In genomic region chr2:119837759-119838158, GRCh38 we compare ENCODE assay signal across 23 cellular contexts.
DNase-seq lines count a peak whose midpoint lies in the region; ATAC-seq and TF ChIP-seq lines count a peak whose summit lies in the region.
"Had no signal": no experiment of that assay in that cellular context is flagged by ENCODE, and none has a peak within 500 bp of the region (broad histone marks: within the 10 kb centered on the region; RNA-seq: fewer than 3 reads in every experiment).

No MANE protein-coding gene starts in this region.

- intact Hi-C loops in left colon (cut with DNase I, micrococcal nuclease), result no loop called here
- intact Hi-C loops in thyroid gland (cut with DNase I), result no loop called here

- H3K4me1 ChIP-seq in thyroid gland, result peaks cover 16 to 23% of the 10 kb centered on the region in 2 donors
- H3K4me1 ChIP-seq: parathyroid adenoma had no signal

- no peaks in the 10 kb centered on the region for H3K27me3 Mint-ChIP-seq in activated naive CD4-positive, alpha-beta T cell treated with anti-CD3 and anti-CD28 coated beads, Interleukin-2, amount 10 ng/mL, durations not matched to agents 7 days and 5 days
- H3K27me3 Mint-ChIP-seq: activated T-cell treated with anti-CD3 and anti-CD28 coated beads, Interleukin-2, amount 50 U/mL, for 24 hours; natural killer cell treated with Interleukin-12 subunit alpha and Interleukin-12 subunit beta and Interleukin-15 and Interleukin-18, amount 100 ng/mL, for 72 hours had no signal

- no peaks in the 10 kb centered on the region for H3K36me3 ChIP-seq in thyroid gland

- TF ChIP-seq POLR2A in thyroid gland (IDR thresholded peaks at IDR 0.05) (no peak), erythroblast (IDR thresholded peaks at IDR 0.05; ENCODE audit: low read length) (no peak)

- H3K4me3 ChIP-seq in thyroid gland (replicated peaks in 1 of 3), result no peak overlapping the region

- H3K4me3 Mint-ChIP-seq in activated naive CD4-positive, alpha-beta T cell treated with anti-CD3 and anti-CD28 coated beads, Interleukin-2, amount 10 ng/mL, durations not matched to agents 7 days and 5 days, result no peak overlapping the region
- H3K4me3 Mint-ChIP-seq: activated T-cell treated with anti-CD3 and anti-CD28 coated beads, Interleukin-2, amount 50 U/mL, for 24 hours; natural killer cell treated with Interleukin-12 subunit alpha and Interleukin-12 subunit beta and Interleukin-15 and Interleukin-18, amount 100 ng/mL, for 72 hours had no signal

- H3K27ac ChIP-seq in thyroid gland, result no peak overlapping the region
- H3K27ac ChIP-seq: parathyroid adenoma had no signal

- TF ChIP-seq CTCF in thyroid gland (IDR thresholded peaks at IDR 0.05), result no peak

- H3K27ac Mint-ChIP-seq in activated naive CD4-positive, alpha-beta T cell treated with anti-CD3 and anti-CD28 coated beads, Interleukin-2, amount 10 ng/mL, durations not matched to agents 7 days and 5 days, result peak overlapping the region; percentile 46
- H3K27ac Mint-ChIP-seq: activated T-cell treated with anti-CD3 and anti-CD28 coated beads, Interleukin-2, amount 50 U/mL, for 24 hours had no signal

- no peaks in the 10 kb centered on the region for H3K27me3 ChIP-seq in thyroid gland

- 73 to 75% methylated on average over 13 of the region's 13 CpGs for WGBS in thyroid gland, 2 donors

- H3K9me3 Mint-ChIP-seq in activated naive CD4-positive, alpha-beta T cell treated with anti-CD3 and anti-CD28 coated beads, Interleukin-2, amount 10 ng/mL, durations not matched to agents 7 days and 5 days, result peaks cover 3% of the 10 kb centered on the region
- H3K9me3 Mint-ChIP-seq: activated T-cell treated with anti-CD3 and anti-CD28 coated beads, Interleukin-2, amount 50 U/mL, for 24 hours; natural killer cell treated with Interleukin-12 subunit alpha and Interleukin-12 subunit beta and Interleukin-15 and Interleukin-18, amount 100 ng/mL, for 72 hours had no signal

- ATAC-seq in left colon, result peak; percentile 77
- ATAC-seq: HCT116; natural killer cell treated with Interleukin-12 subunit alpha and Interleukin-12 subunit beta and Interleukin-15 and Interleukin-18, amount 100 ng/mL, for 72 hours; sciatic nerve had no signal

- no peaks in the 10 kb centered on the region for H3K9me3 ChIP-seq in thyroid gland

- peaks cover 8% of the 10 kb centered on the region for H3K36me3 Mint-ChIP-seq in activated naive CD4-positive, alpha-beta T cell treated with anti-CD3 and anti-CD28 coated beads, Interleukin-2, amount 10 ng/mL, durations not matched to agents 7 days and 5 days
- H3K36me3 Mint-ChIP-seq: natural killer cell treated with Interleukin-12 subunit alpha and Interleukin-12 subunit beta and Interleukin-15 and Interleukin-18, amount 100 ng/mL, for 72 hours had no signal

- H3K4me1 Mint-ChIP-seq in activated naive CD4-positive, alpha-beta T cell treated with anti-CD3 and anti-CD28 coated beads, Interleukin-2, amount 10 ng/mL, durations not matched to agents 7 days and 5 days, result peaks cover 20% of the 10 kb centered on the region

- DNase-seq in activated naive CD4-positive, alpha-beta T cell treated with anti-CD3 and anti-CD28 coated beads, Interleukin-2, amount 10 ng/mL, durations not matched to agents 7 days and 5 days, result no peak
- no peak for DNase-seq in activated naive CD4-positive, alpha-beta T cell treated with Interleukin-2 at 50 U/mL for 16 hours
- DNase-seq in cerebellar cortex (ENCODE audit: low spot score), result peak; percentile 75
- DNase-seq in left colon, result peak; percentile 31 to 32
- peak; percentile 40 to 47 for DNase-seq in thyroid gland
- DNase-seq in islet precursor cell, result no peak
- DNase-seq in erythroblast (lab: John Stamatoyannopoulos, UW), result no peak
- DNase-seq in NCI-H510A treated with DMSO at 0.1 percent for 48 hours (lab: John Stamatoyannopoulos, UW), result no peak
- DNase-seq: activated CD4-positive, CD25-positive, alpha-beta regulatory T cell treated with anti-CD3 and anti-CD28 coated beads, Interleukin-2, amount 50 U/mL, for 72 hours; activated CD8-positive, alpha-beta memory T cell treated with anti-CD3 and anti-CD28 coated beads for 24 hours; activated T-cell treated with anti-CD3 and anti-CD28 coated beads, Interleukin-2, amount 50 U/mL, for 24 hours; GDM1; hypothalamus; KG1; mesendoderm; NCI-H1694 treated with DMSO at 0.1 percent for 48 hours; NCI-H774; SHP77 treated with DMSO at 0.1 percent for 48 hours; SW 1271 had no signal

- CTCF ChIA-PET in activated naive CD4-positive, alpha-beta T cell treated with anti-CD3 and anti-CD28 coated beads, Interleukin-2, amount 10 ng/mL, durations not matched to agents 7 days and 5 days (lab: Charles Lee), result interaction anchor here (0.6 kb wide), 1 partner anchor 118 kb away, joined by 3 read pairs; no protein-coding TSS in a partner anchor

Comparison
In these comparisons a context has a peak if more than half of its experiments do, and no peak if none do; other contexts are left out.
1. DNase-seq: peak in cerebellar cortex (single experiment), left colon (2 of 2) and thyroid gland (2 of 2); none in activated naive CD4-positive, alpha-beta T cell treated with anti-CD3 and anti-CD28 coated beads, Interleukin-2, amount 10 ng/mL, durations not matched to agents 7 days and 5 days (single experiment), activated naive CD4-positive, alpha-beta T cell treated with Interleukin-2 at 50 U/mL for 16 hours (single experiment), islet precursor cell (single experiment), erythroblast (0 of 2) and NCI-H510A treated with DMSO at 0.1 percent for 48 hours (single experiment).